9 cellular contexts compared by ENCODE assay signal in the genomic region with DNA sequence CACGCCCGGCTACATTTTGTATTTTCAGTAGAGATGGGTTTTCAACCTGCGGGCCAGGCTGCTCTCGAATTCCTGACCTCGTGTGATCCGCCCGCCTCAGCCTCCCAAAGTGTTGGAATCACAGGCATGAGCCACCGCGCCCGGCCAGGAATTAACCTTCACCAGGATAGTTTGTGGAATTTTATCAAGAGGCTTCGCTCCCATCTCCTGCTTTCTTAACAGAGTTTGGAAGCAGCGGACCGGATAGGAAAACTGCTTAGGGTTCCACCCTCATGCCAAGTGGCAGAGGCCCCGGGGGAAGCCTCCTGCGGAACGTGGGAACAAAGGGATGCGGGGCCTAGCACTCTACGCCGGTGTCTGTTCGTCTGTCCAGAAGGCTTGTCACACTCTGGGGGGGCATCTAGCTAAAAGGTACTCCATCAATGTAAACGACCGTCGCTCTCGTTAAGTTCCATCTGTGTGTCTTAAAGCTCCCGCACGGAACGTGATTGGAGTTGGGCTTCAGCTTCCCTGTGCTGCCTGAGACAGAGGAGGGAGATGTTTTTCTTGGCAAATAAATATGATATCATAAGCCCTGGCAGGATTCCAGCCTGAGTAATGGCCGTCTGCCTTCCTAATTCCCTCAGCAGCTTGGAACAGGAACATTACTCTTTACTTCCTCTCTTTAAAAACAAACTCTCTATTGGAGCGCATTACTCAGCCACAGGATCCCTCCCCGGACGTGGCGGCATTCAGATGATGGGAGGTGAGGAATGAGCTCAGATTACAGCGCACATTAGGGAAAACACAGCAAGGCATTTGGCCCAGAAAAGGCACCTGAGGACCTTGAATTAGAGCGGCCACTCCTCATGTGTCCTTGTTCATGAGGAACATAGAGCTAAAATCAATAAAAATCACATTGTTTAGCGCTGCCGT.
DNase-seq lines count a peak whose midpoint lies in the region; FAIRE-seq and TF ChIP-seq lines count a peak whose summit lies in the region.
"Had no signal": no experiment of that assay in that cellular context is flagged by ENCODE, and none has a peak within 500 bp of the region (broad histone marks: within the 10 kb centered on the region; RNA-seq: fewer than 3 reads in every experiment).

No MANE protein-coding gene starts in this region.

- no peaks in the 10 kb centered on the region for H3K36me3 ChIP-seq in keratinocyte (ENCODE audit: control insufficient read depth in 2 of 2, extremely low read depth in 1 of 2, insufficient read depth in 2 of 2, low read length in 2 of 2)
- no peaks in the 10 kb centered on the region for H3K36me3 ChIP-seq in transverse colon
- H3K36me3 ChIP-seq in vagina = no peaks in the 10 kb centered on the region

- H3K4me2 ChIP-seq in keratinocyte (ENCODE audit: control insufficient read depth, extremely low read depth, insufficient read depth, low read depth, low read length) = peak overlapping the region; percentile 88

- TF ChIP-seq CTCF in astrocyte of the cerebellum (IDR thresholded peaks at IDR 0.05; ENCODE audit: low read depth, low read length, missing control alignments) = no peak
- no peak for TF ChIP-seq CTCF in keratinocyte (optimal IDR thresholded peaks at IDR 0.05 in 1 of 3, IDR thresholded peaks at IDR 0.05 in 1 of 3, conservative IDR thresholded peaks at IDR 0.05 in 1 of 3; ENCODE audit: extremely low read depth in 1 of 3, insufficient read depth in 2 of 3, low read length in 3 of 3)
- no peak for TF ChIP-seq CTCF in transverse colon (IDR thresholded peaks at IDR 0.05)
- TF ChIP-seq CTCF in vagina (IDR thresholded peaks at IDR 0.05) = no peak

- WGBS in transverse colon (ENCODE audit: low coverage in 1 of 2), 2 donors = 7 to 37% methylated on average over 6 to 36 of the region's 36 CpGs

- no peak for TF ChIP-seq EP300 in transverse colon (IDR thresholded peaks at IDR 0.05; ENCODE audit: low read depth)

- no peaks in the 10 kb centered on the region for H3K9me1 ChIP-seq in keratinocyte (ENCODE audit: control insufficient read depth, extremely low read depth, insufficient read depth, low read length)

- peaks cover 9% of the 10 kb centered on the region for H3K4me1 ChIP-seq in keratinocyte (ENCODE audit: control insufficient read depth, extremely low read depth, insufficient read depth, low read length)
- H3K4me1 ChIP-seq in transverse colon = peaks cover 0 to 11% (median 4%) of the 10 kb centered on the region in 4 donors
- H3K4me1 ChIP-seq in vagina = peaks cover 5% of the 10 kb centered on the region

- H3K79me2 ChIP-seq in keratinocyte (ENCODE audit: control insufficient read depth, insufficient read depth, low read length) = no peaks in the 10 kb centered on the region

- peak; percentile 91 for FAIRE-seq in keratinocyte (lab: Jason Lieb, UNC)
- FAIRE-seq: colon had no signal

- peak overlapping the region; percentile 62 for H3K9ac ChIP-seq in keratinocyte (ENCODE audit: control insufficient read depth, extremely low read depth, insufficient read depth, low read length)

- intact Hi-C loops in transverse colon (cut with DNase I; ENCODE audit: low total_unique reads) = no loop called here
- intact Hi-C loops in vagina (cut with DNase I) = no loop called here

- peak overlapping the region; percentile 98 for H2AFZ ChIP-seq in keratinocyte (ENCODE audit: control insufficient read depth, low read length)

- H3K27me3 ChIP-seq in keratinocyte (ENCODE audit: control insufficient read depth, extremely low read depth, insufficient read depth, low read length) (no peaks in the 10 kb centered on the region), transverse colon (peaks cover 16% of the 10 kb centered on the region), vagina (no peaks in the 10 kb centered on the region)

- H3K9me3 ChIP-seq in keratinocyte (ENCODE audit: control insufficient read depth, low read depth, low read length) = no peaks in the 10 kb centered on the region
- no peaks in the 10 kb centered on the region for H3K9me3 ChIP-seq in transverse colon
- H3K9me3 ChIP-seq in vagina = no peaks in the 10 kb centered on the region

- in situ Hi-C loops in astrocyte of the cerebellum (cut with HindIII; ENCODE audit: low sequenced_read_pairs) = no loop called here
- in situ Hi-C loops in transverse colon (cut with MboI; ENCODE audit: low pct_ligation_motif_present in 1 of 4, low pct_unique_long_range_greater_than_20kb in 1 of 4, low sequenced_read_pairs in 3 of 4) = no loop called here

- no peaks in the 10 kb centered on the region for H4K20me1 ChIP-seq in keratinocyte (ENCODE audit: control insufficient read depth, extremely low read depth, insufficient read depth, low read length)

- H3K27ac ChIP-seq in keratinocyte (ENCODE audit: control insufficient read depth, insufficient read depth, low read length) (peak overlapping the region; percentile 53), transverse colon (no peak overlapping the region), vagina (no peak overlapping the region)

- dilution Hi-C loops in keratinocyte (cut with MboI; ENCODE audit: extremely low pct_ligation_motif_present, low sequenced_read_pairs) = no loop called here

- DNase-seq in DMS53 treated with DMSO at 0.1 percent for 48 hours (lab: John Stamatoyannopoulos, UW; ENCODE audit: unreplicated experiment) = peak; percentile 14
- peak; percentile 76 for DNase-seq in NCI-H2107 (lab: John Stamatoyannopoulos, UW)
- peak; percentile 92 for DNase-seq in astrocyte of the cerebellum (ENCODE audit: low read depth)
- DNase-seq in keratinocyte (ENCODE audit: low read depth, low spot score) = peak; percentile 59
- peak; percentile 22 for DNase-seq in transverse colon
- DNase-seq in vagina (ENCODE audit: extremely low spot score in 2 of 2) = no peak
- no peak for DNase-seq in activated CD4-positive, CD25-positive, alpha-beta regulatory T cell treated with anti-CD3 and anti-CD28 coated beads, Interleukin-2, amount 50 U/mL, for 72 hours
- no peak for DNase-seq in activated gamma-delta T cell (lab: John Stamatoyannopoulos, UW)

- H3K4me3 ChIP-seq in astrocyte of the cerebellum (ENCODE audit: low read depth, low read length) = peak overlapping the region; percentile 17
- H3K4me3 ChIP-seq in keratinocyte (ENCODE audit: control insufficient read depth in 2 of 3, extremely low read depth in 1 of 3, insufficient read depth in 2 of 3, low read depth in 1 of 3, low read length in 3 of 3) = peak overlapping the region in 2 of 3 experiments; percentile 24 to 47
- no peak overlapping the region for H3K4me3 ChIP-seq in transverse colon
- peak overlapping the region in 1 of 2 donors; percentile 19 for H3K4me3 ChIP-seq in vagina

- TF ChIP-seq POLR2A in transverse colon (IDR thresholded peaks at IDR 0.05) = no peak
- no peak for TF ChIP-seq POLR2A in vagina (IDR thresholded peaks at IDR 0.05)

Comparison
In these comparisons a context has a peak if more than half of its experiments do, and no peak if none do; other contexts are left out.
1. DNase-seq: peak in DMS53 treated with DMSO at 0.1 percent for 48 hours (single experiment), NCI-H2107 (single experiment), astrocyte of the cerebellum (single experiment), keratinocyte (single experiment) and transverse colon (single experiment); none in vagina (0 of 2), activated CD4-positive, CD25-positive, alpha-beta regulatory T cell treated with anti-CD3 and anti-CD28 coated beads, Interleukin-2, amount 50 U/mL, for 72 hours (single experiment) and activated gamma-delta T cell (single experiment).
2. H3K4me3 ChIP-seq: peak in astrocyte of the cerebellum (single experiment) and keratinocyte (2 of 3); none in transverse colon (0 of 4).